Comparison of ENCODE assay signal across 11 cellular contexts in the genomic region with DNA sequence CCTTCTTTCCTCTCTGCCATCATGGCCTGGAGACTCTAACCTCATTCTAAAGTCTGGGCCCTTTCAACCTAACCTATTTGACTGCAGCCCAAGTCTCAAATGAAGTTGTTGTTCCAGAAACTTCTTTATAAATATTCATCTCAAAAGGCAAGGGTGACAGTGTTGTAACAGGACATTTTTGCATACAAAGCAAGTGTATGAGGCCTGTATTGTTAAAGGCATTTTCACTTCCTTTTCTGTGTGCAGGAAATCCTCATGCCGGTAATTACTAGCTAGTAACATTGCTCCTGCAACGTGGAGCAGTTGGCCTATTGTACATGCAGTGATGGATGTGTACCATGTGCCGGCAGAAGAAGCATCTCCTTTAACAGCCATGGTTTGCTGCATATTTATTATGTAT.
DNase-seq lines count a peak whose midpoint lies in the region; ATAC-seq and TF ChIP-seq lines count a peak whose summit lies in the region.
"Had no signal": no experiment of that assay in that cellular context is flagged by ENCODE, and none has a peak within 500 bp of the region (broad histone marks: within the 10 kb centered on the region; RNA-seq: fewer than 3 reads in every experiment).

No MANE protein-coding gene starts in this region.

- peaks cover 12% of the 10 kb centered on the region for H3K27me3 Mint-ChIP-seq in activated CD8-positive, alpha-beta memory T cell treated with anti-CD3 and anti-CD28 coated beads, Interleukin-2, amount 10 ng/mL, durations not matched to agents 7 days and 5 days

- H3K4me3 Mint-ChIP-seq in activated CD8-positive, alpha-beta memory T cell treated with anti-CD3 and anti-CD28 coated beads, Interleukin-2, amount 10 ng/mL, durations not matched to agents 7 days and 5 days = no peak overlapping the region

- POLR2A ChIA-PET in HEK293T (lab: Yijun Ruan, JAX) = no interaction called here

- H3K36me3 Mint-ChIP-seq in activated CD8-positive, alpha-beta memory T cell treated with anti-CD3 and anti-CD28 coated beads, Interleukin-2, amount 10 ng/mL, durations not matched to agents 7 days and 5 days = no peaks in the 10 kb centered on the region

- intact Hi-C loops in mucosa of descending colon (cut with DNase I, micrococcal nuclease) = loop anchor here in 1 of 2 donors (10.0 kb wide), 1 partner anchor 731 kb away; no protein-coding TSS in a partner anchor

- DNase-seq in mucosa of descending colon (no peak), HEK293T (ENCODE audit: extremely low spot score) (no peak)
- no peak for DNase-seq in activated CD8-positive, alpha-beta memory T cell treated with anti-CD3 and anti-CD28 coated beads, Interleukin-2, amount 10 ng/mL, durations not matched to agents 7 days and 5 days
- no peak for DNase-seq in stimulated activated naive CD4-positive, alpha-beta T cell treated with Interleukin-2 at 50 U/mL for 16 hours (lab: John Stamatoyannopoulos, UW)
- DNase-seq: activated CD4-positive, alpha-beta T cell treated with anti-CD3 and anti-CD28 coated beads for 1 hour; NCI-H226; sigmoid colon had no signal

- no peak for TF ChIP-seq CTCF in mucosa of descending colon (IDR thresholded peaks at IDR 0.05)

- no peaks in the 10 kb centered on the region for H3K4me1 ChIP-seq in mucosa of descending colon (ENCODE audit: low read depth)
- H3K4me1 ChIP-seq: breast epithelium, sigmoid colon had no signal

- H3K4me1 Mint-ChIP-seq in activated CD8-positive, alpha-beta memory T cell treated with anti-CD3 and anti-CD28 coated beads, Interleukin-2, amount 10 ng/mL, durations not matched to agents 7 days and 5 days = no peaks in the 10 kb centered on the region

- CTCF ChIA-PET in activated CD8-positive, alpha-beta memory T cell treated with anti-CD3 and anti-CD28 coated beads, Interleukin-2, amount 10 ng/mL, durations not matched to agents 7 days and 5 days (lab: Charles Lee) = no interaction called here
- CTCF ChIA-PET in HEK293T (lab: Yijun Ruan, JAX) = no interaction called here

- no peaks in the 10 kb centered on the region for H3K9me3 Mint-ChIP-seq in activated CD8-positive, alpha-beta memory T cell treated with anti-CD3 and anti-CD28 coated beads, Interleukin-2, amount 10 ng/mL, durations not matched to agents 7 days and 5 days (ENCODE audit: low read depth)

- no peak overlapping the region for H3K27ac Mint-ChIP-seq in activated CD8-positive, alpha-beta memory T cell treated with anti-CD3 and anti-CD28 coated beads, Interleukin-2, amount 10 ng/mL, durations not matched to agents 7 days and 5 days

- no peak overlapping the region for H3K4me3 ChIP-seq in mucosa of descending colon
- H3K4me3 ChIP-seq: breast epithelium, sigmoid colon had no signal

- H3K36me3 ChIP-seq in mucosa of descending colon (ENCODE audit: low read depth) = no peaks in the 10 kb centered on the region
- H3K36me3 ChIP-seq: breast epithelium, sigmoid colon had no signal

- peak; percentile 88 for ATAC-seq in GM19025 (IDR thresholded peaks at IDR 0.05; ENCODE audit: low read depth, unreplicated experiment)
- peak; percentile 96 for ATAC-seq in HG02571 (IDR thresholded peaks at IDR 0.05; ENCODE audit: unreplicated experiment)
- peak; percentile 99 for ATAC-seq in HG03565 (IDR thresholded peaks at IDR 0.05; ENCODE audit: unreplicated experiment)
- ATAC-seq in mucosa of descending colon = peak; percentile 37
- no peak for ATAC-seq in activated CD8-positive, alpha-beta memory T cell treated with anti-CD3 and anti-CD28 coated beads, Interleukin-2, amount 10 ng/mL, durations not matched to agents 7 days and 5 days

- no peaks in the 10 kb centered on the region for H3K9me3 ChIP-seq in mucosa of descending colon
- H3K9me3 ChIP-seq: breast epithelium, sigmoid colon had no signal

TF ChIP-seq in HEK293T, 16 proteins besides CTCF, POLR2A, EP300 and RAD21:
- TF ChIP-seq SUZ12 (IDR thresholded peaks at IDR 0.05) = no peak
- TF ChIP-seq ELF4 (IDR thresholded peaks at IDR 0.05) = no peak
- TF ChIP-seq FOXA1 (IDR thresholded peaks at IDR 0.05) = no peak
- TF ChIP-seq BHLHE40 (IDR thresholded peaks at IDR 0.05; ENCODE audit: borderline replicate concordance) = no peak
- no peak for TF ChIP-seq NFRKB (IDR thresholded peaks at IDR 0.05)
- no peak for TF ChIP-seq L3MBTL2 (conservative IDR thresholded peaks at IDR 0.05)
- no peak for TF ChIP-seq LEF1 (IDR thresholded peaks at IDR 0.05; ENCODE audit: borderline replicate concordance)
- TF ChIP-seq TARDBP (IDR thresholded peaks at IDR 0.05) = no peak
- TF ChIP-seq FOXK2 (IDR thresholded peaks at IDR 0.05) = no peak
- no peak for TF ChIP-seq ARNT (IDR thresholded peaks at IDR 0.05)
- no peak for TF ChIP-seq ZNF384 (IDR thresholded peaks at IDR 0.05)
- TF ChIP-seq CTBP1 (IDR thresholded peaks at IDR 0.05; ENCODE audit: borderline replicate concordance) = no peak
